Comparison of ENCODE assay signal across 1 cellular context in genomic region chr2:237488295-237488694, GRCh38.
TF ChIP-seq lines count a peak whose summit lies in the region.

No MANE protein-coding gene starts in this region.

TF ChIP-seq in HCT116, 20 proteins besides CTCF, POLR2A, EP300 and RAD21 (continued from another document):
- no peak for TF ChIP-seq REST (IDR thresholded peaks at IDR 0.05; ENCODE audit: low read depth)
- no peak for TF ChIP-seq CBX3 (IDR thresholded peaks at IDR 0.05; ENCODE audit: low read depth)
- no peak for TF ChIP-seq ELF1 (IDR thresholded peaks at IDR 0.05; ENCODE audit: borderline replicate concordance, low read depth)
- no peak for TF ChIP-seq ZNF274 (IDR thresholded peaks at IDR 0.05; ENCODE audit: low read depth, low read length)
- no peak for TF ChIP-seq FOSL1 (IDR thresholded peaks at IDR 0.05; ENCODE audit: low read depth)
- TF ChIP-seq MAX (IDR thresholded peaks at IDR 0.05) = no peak
- no peak for TF ChIP-seq POLR2AphosphoS5 (IDR thresholded peaks at IDR 0.05; ENCODE audit: low read depth, low read length)
- TF ChIP-seq CEBPB (IDR thresholded peaks at IDR 0.05; ENCODE audit: low read depth) = no peak
- no peak for TF ChIP-seq SP1 (IDR thresholded peaks at IDR 0.05; ENCODE audit: low read depth)
